24 cellular contexts compared by ENCODE assay signal in the genomic region with DNA sequence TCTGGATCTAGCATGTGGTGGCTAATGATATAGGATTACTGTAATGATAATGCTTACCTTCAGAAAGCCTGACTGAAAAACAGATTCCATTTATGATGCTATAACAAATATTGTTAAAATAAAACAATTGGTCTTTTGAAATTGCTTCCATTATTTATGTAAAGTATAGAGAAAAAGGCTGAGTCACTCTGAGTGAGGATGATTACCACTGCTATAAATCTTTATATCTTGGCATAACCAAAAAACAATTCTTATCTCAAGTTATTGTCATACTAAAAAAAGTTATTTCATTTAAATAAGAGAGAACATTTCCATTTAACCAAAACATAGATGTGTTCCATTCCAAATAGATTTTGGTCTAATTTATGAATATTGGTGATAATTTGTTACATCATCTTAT. TPM values are rescaled to one million over a fixed set of nuclear protein-coding genes. Genes with fewer than 3 reads are reported as not detected.
DNase-seq lines count a peak whose midpoint lies in the region; ATAC-seq and TF ChIP-seq lines count a peak whose summit lies in the region.
"Had no signal": no experiment of that assay in that cellular context is flagged by ENCODE, and none has a peak within 500 bp of the region (broad histone marks: within the 10 kb centered on the region; RNA-seq: fewer than 3 reads in every experiment).

No MANE protein-coding gene starts in this region.

- H3K27me3 ChIP-seq in IMR-90 (ENCODE audit: control insufficient read depth, insufficient read depth, low read length), result no peaks in the 10 kb centered on the region
- H3K27me3 ChIP-seq: foreskin keratinocyte, ovary, right lobe of liver had no signal

- no peak overlapping the region for H3K23ac ChIP-seq in IMR-90 (ENCODE audit: low read depth, low read length)

- peak; percentile 57 for DNase-seq in IMR-90
- peak; percentile 45 for DNase-seq in fibroblast of pulmonary artery (ENCODE audit: low read depth)
- no peak for DNase-seq in type B pancreatic cell (ENCODE audit: extremely low spot score, unreplicated experiment)
- no peak for DNase-seq in NCI-H2171 (lab: John Stamatoyannopoulos, UW)
- DNase-seq in D341Med (ENCODE audit: low spot score), result no peak
- no peak for DNase-seq in activated CD8-positive, alpha-beta T cell treated with anti-CD3 and anti-CD28 coated beads for 36 hours
- DNase-seq: activated CD4-positive, alpha-beta T cell treated with anti-CD3 and anti-CD28 coated beads, Interleukin-2, amount 50 U/mL, for 48 hours; activated CD8-positive, alpha-beta memory T cell treated with anti-CD3 and anti-CD28 coated beads, Interleukin-2, amount 50 U/mL, for 48 hours; activated naive CD8-positive, alpha-beta T cell treated with anti-CD3 and anti-CD28 coated beads for 36 hours; foreskin keratinocyte; GDM1; hypothalamus; Karpas-422; left ventricle myocardium superior; naive thymus-derived CD4-positive, alpha-beta T cell; NCI-H187 treated with DMSO at 0.1 percent for 48 hours; ovary; right lobe of liver; SHP77 treated with DMSO at 0.1 percent for 48 hours; stimulated activated CD4-positive, alpha-beta T cell treated with anti-CD3 and anti-CD28 coated beads, Interleukin-15, amount 100 ng/mL, for 24 hours; stimulated activated naive CD8-positive, alpha-beta T cell treated with anti-CD3 and anti-CD28 coated beads, Interleukin-15, Interleukin-2, amounts not matched to agents 100 U/mL and 50 U/mL, for 24 hours had no signal

- H3K9me3 Mint-ChIP-seq in type B pancreatic cell, result no peaks in the 10 kb centered on the region
- no peaks in the 10 kb centered on the region for H3K9me3 Mint-ChIP-seq in activated CD8-positive, alpha-beta T cell treated with anti-CD3 and anti-CD28 coated beads for 36 hours
- H3K9me3 Mint-ChIP-seq: activated naive CD8-positive, alpha-beta T cell treated with anti-CD3 and anti-CD28 coated beads for 36 hours; activated T-helper 2 cell treated with anti-CD3 and anti-CD28 coated beads, Interferon-gamma antibody, Interleukin-2, Interleukin-4, amounts not matched to agents 10 μg/mL and 5 μg/mL and 100 μg/mL, durations not matched to agents 14 hours and 24 hours and 36 hours; mesothelial cell of epicardium; naive thymus-derived CD4-positive, alpha-beta T cell had no signal

- H4K8ac ChIP-seq in IMR-90 (ENCODE audit: low read depth in 2 of 2, low read length in 2 of 2), result no peak overlapping the region

- no peaks in the 10 kb centered on the region for H3K9me3 ChIP-seq in IMR-90 (ENCODE audit: control insufficient read depth, insufficient read depth, low read length)
- H3K9me3 ChIP-seq: ovary, right lobe of liver had no signal

- no peak for TF ChIP-seq POLR2A in IMR-90 (IDR thresholded peaks at IDR 0.05; ENCODE audit: low read depth, low read length)

- no peak for TF ChIP-seq RAD21 in IMR-90 (IDR thresholded peaks at IDR 0.05; ENCODE audit: low read length)

- no peak overlapping the region for H3K9ac ChIP-seq in IMR-90 (ENCODE audit: low read depth, low read length)

- BruUV-seq in IMR-90 (replicated peaks; lab: Mats Ljungman, UMichigan), result no TSS peak

- H3K36me3 Mint-ChIP-seq in type B pancreatic cell, result peaks cover 10% of the 10 kb centered on the region
- H3K36me3 Mint-ChIP-seq in activated CD8-positive, alpha-beta T cell treated with anti-CD3 and anti-CD28 coated beads for 36 hours (ENCODE audit: low read depth), result no peaks in the 10 kb centered on the region
- H3K36me3 Mint-ChIP-seq: activated naive CD8-positive, alpha-beta T cell treated with anti-CD3 and anti-CD28 coated beads for 36 hours; naive thymus-derived CD4-positive, alpha-beta T cell had no signal

- no peak overlapping the region for H2BK20ac ChIP-seq in IMR-90 (ENCODE audit: low read depth, low read length)

- H2BK120ac ChIP-seq in IMR-90 (ENCODE audit: low read depth, low read length), result no peak overlapping the region

- no peak overlapping the region for H3K4me3 Mint-ChIP-seq in type B pancreatic cell
- no peak overlapping the region for H3K4me3 Mint-ChIP-seq in activated CD8-positive, alpha-beta T cell treated with anti-CD3 and anti-CD28 coated beads for 36 hours
- H3K4me3 Mint-ChIP-seq: activated naive CD8-positive, alpha-beta T cell treated with anti-CD3 and anti-CD28 coated beads for 36 hours; mesothelial cell of epicardium; naive thymus-derived CD4-positive, alpha-beta T cell had no signal

- H2AK5ac ChIP-seq in IMR-90 (ENCODE audit: low read depth, low read length), result no peak overlapping the region

- TF ChIP-seq CTCF in IMR-90 (conservative IDR thresholded peaks at IDR 0.05; ENCODE audit: low read depth, low read length), result no peak
- TF ChIP-seq CTCF in fibroblast of pulmonary artery (IDR thresholded peaks at IDR 0.05; ENCODE audit: low read length, missing control alignments), result no peak
- no peak for TF ChIP-seq CTCF in type B pancreatic cell (conservative IDR thresholded peaks at IDR 0.05)
- no peak for TF ChIP-seq CTCF in activated CD8-positive, alpha-beta T cell treated with anti-CD3 and anti-CD28 coated beads for 36 hours (IDR thresholded peaks at IDR 0.05)

- H3K4ac ChIP-seq in IMR-90 (ENCODE audit: low read depth, low read length), result no peak overlapping the region

- 0 out of 2 replicates have a peak, but pooled peaks cover 3% of the 10 kb centered on the region for H3K9me1 ChIP-seq in IMR-90 (ENCODE audit: insufficient read depth, low read length)

- no peak overlapping the region for H3K14ac ChIP-seq in IMR-90 (replicated peaks; ENCODE audit: low read depth, low read length)

- in situ Hi-C loops in IMR-90 (cut with MboI; ENCODE audit: low sequenced_read_pairs), result loop anchor here (5.0 to 10.0 kb wide), 2 partner anchors 53 to 149 kb away; partner anchors contain the start of gene DST

- intact Hi-C loops in IMR-90 (cut with micrococcal nuclease), result no loop called here
- intact Hi-C loops in activated CD8-positive, alpha-beta T cell treated with anti-CD3 and anti-CD28 coated beads for 36 hours (cut with micrococcal nuclease), result loop anchor here (5.0 kb wide), 1 partner anchor 58 kb away; no protein-coding TSS in a partner anchor

- H3K79me1 ChIP-seq in IMR-90 (ENCODE audit: low read depth in 1 of 2, low read length in 2 of 2), result peaks cover 22 to 40% of the 10 kb centered on the region in 2 experiments

- no peak overlapping the region for H3K56ac ChIP-seq in IMR-90 (ENCODE audit: extremely low read depth, insufficient read depth, low read length)

- peaks cover 4% of the 10 kb centered on the region for H3K4me1 ChIP-seq in IMR-90 (ENCODE audit: control insufficient read depth, insufficient read depth, low read length)

- POLR2A ChIA-PET in IMR-90 (lab: Charles Lee; ENCODE audit: unreplicated experiment), result no interaction called here
- POLR2A ChIA-PET in activated CD8-positive, alpha-beta T cell treated with anti-CD3 and anti-CD28 coated beads for 36 hours (lab: Charles Lee), result no interaction called here

- no peak overlapping the region for H3K4me2 ChIP-seq in IMR-90 (ENCODE audit: low read depth, low read length)

- H2AFZ ChIP-seq in IMR-90 (replicated peaks; ENCODE audit: low read length, poor library complexity), result no peak overlapping the region

- H2AK9ac ChIP-seq in IMR-90 (replicated peaks; ENCODE audit: low read depth, low read length, poor library complexity), result no peak overlapping the region

- H3K36me3 ChIP-seq in IMR-90 (ENCODE audit: control insufficient read depth, insufficient read depth, low read length), result peaks cover 3% of the 10 kb centered on the region
- H3K36me3 ChIP-seq: ovary, right lobe of liver had no signal

- H3K18ac ChIP-seq in IMR-90 (ENCODE audit: low read depth, low read length), result no peak overlapping the region

- H3K4me3 ChIP-seq in IMR-90 (ENCODE audit: insufficient read depth, low read depth, low read length) (no peak overlapping the region), fibroblast of pulmonary artery (replicated peaks; ENCODE audit: low read depth, low read length) (no peak overlapping the region)
- H3K4me3 ChIP-seq: ovary, right lobe of liver had no signal

- dilution Hi-C loops in IMR-90 (cut with HindIII; ENCODE audit: low sequenced_read_pairs, unreplicated experiment), result no loop called here

- H4K91ac ChIP-seq in IMR-90 (ENCODE audit: insufficient read depth, low read depth, low read length), result no peak overlapping the region

- ATAC-seq in IMR-90 (ENCODE audit: low read depth) (no peak), SK-N-SH treated with all-trans-retinoic acid at 6 μM for 48 hours (peak; percentile 21; the same call in 2 of the 3 replicates)
- no peak for ATAC-seq in activated CD8-positive, alpha-beta T cell treated with anti-CD3 and anti-CD28 coated beads for 36 hours
- ATAC-seq: foreskin keratinocyte; left ventricle myocardium superior; naive thymus-derived CD4-positive, alpha-beta T cell; right lobe of liver; stimulated activated naive CD8-positive, alpha-beta T cell treated with anti-CD3 and anti-CD28 coated beads, Interleukin-15, Interleukin-2, amounts not matched to agents 100 U/mL and 50 U/mL, for 24 hours had no signal

- H4K5ac ChIP-seq in IMR-90 (ENCODE audit: low read depth, low read length), result no peak overlapping the region

- H2BK15ac ChIP-seq in IMR-90 (ENCODE audit: low read depth, low read length), result no peak overlapping the region

- H2BK5ac ChIP-seq in IMR-90 (ENCODE audit: low read depth, low read length, poor library complexity, severe bottlenecking), result peak overlapping the region; percentile 36

- no peak overlapping the region for H3K27ac ChIP-seq in IMR-90 (ENCODE audit: insufficient read depth, low read length)
- H3K27ac ChIP-seq: foreskin keratinocyte, ovary, right lobe of liver had no signal

- peak overlapping the region; percentile 23 for H3K27ac Mint-ChIP-seq in type B pancreatic cell
- no peak overlapping the region for H3K27ac Mint-ChIP-seq in activated CD8-positive, alpha-beta T cell treated with anti-CD3 and anti-CD28 coated beads for 36 hours
- H3K27ac Mint-ChIP-seq: activated naive CD8-positive, alpha-beta T cell treated with anti-CD3 and anti-CD28 coated beads for 36 hours; activated T-helper 2 cell treated with anti-CD3 and anti-CD28 coated beads, Interferon-gamma antibody, Interleukin-2, Interleukin-4, amounts not matched to agents 10 μg/mL and 5 μg/mL and 100 μg/mL, durations not matched to agents 14 hours and 24 hours and 36 hours; mesothelial cell of epicardium; naive thymus-derived CD4-positive, alpha-beta T cell had no signal

- peaks cover 22% of the 10 kb centered on the region for H3K4me1 Mint-ChIP-seq in type B pancreatic cell (ENCODE audit: unreplicated experiment)
- no peaks in the 10 kb centered on the region for H3K4me1 Mint-ChIP-seq in activated CD8-positive, alpha-beta T cell treated with anti-CD3 and anti-CD28 coated beads for 36 hours (ENCODE audit: low read depth)
- H3K4me1 Mint-ChIP-seq: activated naive CD8-positive, alpha-beta T cell treated with anti-CD3 and anti-CD28 coated beads for 36 hours had no signal

- CTCF ChIA-PET in IMR-90 (lab: Yijun Ruan, JAX), result no interaction called here
- CTCF ChIA-PET in activated CD8-positive, alpha-beta T cell treated with anti-CD3 and anti-CD28 coated beads for 36 hours (lab: Charles Lee), result no interaction called here

- H4K20me1 ChIP-seq in IMR-90 (ENCODE audit: insufficient read depth, low read length), result no peaks in the 10 kb centered on the region; the same call in 1 of the 2 replicates

- H3K27me3 Mint-ChIP-seq in type B pancreatic cell, result no peaks in the 10 kb centered on the region
- H3K27me3 Mint-ChIP-seq in activated CD8-positive, alpha-beta T cell treated with anti-CD3 and anti-CD28 coated beads for 36 hours, result peaks cover 1% of the 10 kb centered on the region

RNA-seq across cellular contexts. Expression of gene DST, which starts 53.0 kb away (rescaled TPM):
- total RNA-seq in IMR-90 (2012; rRNA removed), result 452 and 544 TPM in 2 replicates
- 80.7 and 97.7 TPM in 2 replicates for polyA plus RNA-seq in IMR-90 (2012; rRNA removed)
- 12.6 and 26.5 TPM in 2 replicates for polyA plus RNA-seq in IMR-90 (2012; cell fraction: cytosol; rRNA removed)
- polyA plus RNA-seq in IMR-90 (2012; cell fraction: nucleus; rRNA removed; ENCODE audit: low replicate concordance), result 183 and 380 TPM in 2 replicates
- 116 and 139 TPM in 2 replicates for total RNA-seq in type B pancreatic cell (ENCODE audit: low replicate concordance)
- total RNA-seq in activated CD8-positive, alpha-beta T cell treated with anti-CD3 and anti-CD28 coated beads for 36 hours, result 1 to 10 TPM; 1.3 to 1.7 TPM

Comparison
In these comparisons a context has a peak if more than half of its experiments do, and no peak if none do; other contexts are left out.
1. DNase-seq: peak in IMR-90 (single experiment) and fibroblast of pulmonary artery (single experiment); none in type B pancreatic cell (single experiment), NCI-H2171 (single experiment), D341Med (single experiment) and activated CD8-positive, alpha-beta T cell treated with anti-CD3 and anti-CD28 coated beads for 36 hours (single experiment).
2. RNA of gene DST, which starts 53.0 kb away (total RNA-seq): 452 to 544 TPM in IMR-90 and 116 to 139 TPM in type B pancreatic cell; 1.3 to 1.7 TPM in activated CD8-positive, alpha-beta T cell treated with anti-CD3 and anti-CD28 coated beads for 36 hours; every median in the first group is over 10 times any median in the second.